In the genomic region with DNA sequence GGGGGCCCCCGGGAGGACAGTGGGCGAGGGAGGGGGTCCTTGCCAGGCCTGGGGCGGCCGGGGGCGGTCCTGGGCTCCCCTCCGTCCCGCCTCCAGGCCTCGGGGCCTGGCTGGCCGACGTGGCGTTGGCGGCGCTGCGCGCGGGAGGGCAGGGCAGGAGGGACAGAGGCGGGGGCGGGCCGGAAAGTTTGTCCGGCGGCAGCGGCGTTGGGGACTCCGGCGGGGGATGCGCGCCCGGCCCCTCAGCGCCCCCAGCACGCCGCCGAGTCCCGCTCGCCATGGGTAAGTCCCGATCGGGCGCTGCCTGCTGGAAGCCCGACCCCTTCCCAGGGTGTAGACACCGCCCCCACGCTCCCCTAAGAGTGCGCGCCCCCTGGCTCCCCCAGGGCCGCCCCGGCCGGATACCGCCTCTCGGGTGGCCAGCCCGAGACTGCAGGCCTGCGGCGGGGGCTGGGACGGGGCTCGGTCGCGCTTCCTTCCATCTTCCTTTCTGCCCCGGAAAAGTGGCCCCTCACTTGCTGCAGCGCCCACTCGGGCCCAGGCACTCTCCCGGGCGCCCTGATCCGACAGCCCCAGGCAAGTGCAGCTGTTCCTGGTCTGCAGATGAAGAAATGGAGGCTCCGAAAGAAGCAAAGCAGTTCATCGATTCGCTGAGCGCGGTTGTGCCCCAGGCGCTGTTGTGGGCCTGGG, we compare ENCODE assay signal across 8 cellular contexts. TPM values are rescaled to one million over a fixed set of nuclear protein-coding genes. Genes with fewer than 3 reads are reported as not detected.
DNase-seq lines count a peak whose midpoint lies in the region; ATAC-seq and TF ChIP-seq lines count a peak whose summit lies in the region.

A gene (plus strand): TSS at position 191 of the 690 bp plus-strand sequence. CDS start 88 bp downstream, at position 279.

- H3K9me3 ChIP-seq in SJCRH30 (replicated peaks) = peaks cover 21% of the 10 kb centered on the region

- H3K27me3 ChIP-seq in SJCRH30 = 0 out of 2 replicates have a peak, but pooled peaks cover 4% of the 10 kb centered on the region

- TF ChIP-seq CTCF in GM10266 (IDR thresholded peaks at IDR 0.05; ENCODE audit: control insufficient read depth, insufficient read depth, low read depth, missing control alignments) (no peak), fibroblast of the aortic adventitia (IDR thresholded peaks at IDR 0.05; ENCODE audit: insufficient read depth, low read length) (peak; percentile 5)

- peak within 1 kb of the TSS; percentile 63 for H3K4me3 ChIP-seq in SJCRH30
- H3K4me3 ChIP-seq in fibroblast of the aortic adventitia (ENCODE audit: low read depth, low read length) = peak within 1 kb of the TSS; percentile 81

- H3K4me1 Mint-ChIP-seq in natural killer cell treated with Interleukin-12 subunit alpha and Interleukin-12 subunit beta and Interleukin-15 and Interleukin-18, amount 100 ng/mL, for 72 hours (ENCODE audit: low read depth in 2 of 2) = peaks cover 12 to 18% of the 10 kb centered on the region in 2 donors

- H3K27ac Mint-ChIP-seq in natural killer cell treated with Interleukin-12 subunit alpha and Interleukin-12 subunit beta and Interleukin-15 and Interleukin-18, amount 100 ng/mL, for 72 hours = peak within 1 kb of the TSS; percentile 38 to 75

- peak; percentile 49 for DNase-seq in GM10266 (ENCODE audit: extremely low spot score)
- DNase-seq in SJCRH30 = peak; percentile 70
- peak; percentile 38 for DNase-seq in fibroblast of the aortic adventitia (ENCODE audit: low read depth)
- DNase-seq in natural killer cell treated with Interleukin-12 subunit alpha and Interleukin-12 subunit beta and Interleukin-15 and Interleukin-18, amount 100 ng/mL, for 72 hours (ENCODE audit: low spot score) = peak; percentile 69
- no peak for DNase-seq in cerebellar nuclear complex (lab: John Stamatoyannopoulos, UW)
- DNase-seq in GM19240 (ENCODE audit: insufficient read length, low spot score) = no peak
- DNase-seq in occipital lobe (lab: John Stamatoyannopoulos, UW) = no peak

- peak within 1 kb of the TSS; percentile 86 for H3K4me3 Mint-ChIP-seq in natural killer cell treated with Interleukin-12 subunit alpha and Interleukin-12 subunit beta and Interleukin-15 and Interleukin-18, amount 100 ng/mL, for 72 hours

- H3K36me3 Mint-ChIP-seq in natural killer cell treated with Interleukin-12 subunit alpha and Interleukin-12 subunit beta and Interleukin-15 and Interleukin-18, amount 100 ng/mL, for 72 hours = no peaks in the 10 kb centered on the region

- H3K27ac ChIP-seq in SJCRH30 = peak within 1 kb of the TSS; percentile 56

- peaks cover 24% of the 10 kb centered on the region for H3K4me1 ChIP-seq in SJCRH30

- H3K9me3 Mint-ChIP-seq in natural killer cell treated with Interleukin-12 subunit alpha and Interleukin-12 subunit beta and Interleukin-15 and Interleukin-18, amount 100 ng/mL, for 72 hours = no peaks in the 10 kb centered on the region

- peaks cover 26 to 43% of the 10 kb centered on the region in 2 donors for H3K27me3 Mint-ChIP-seq in natural killer cell treated with Interleukin-12 subunit alpha and Interleukin-12 subunit beta and Interleukin-15 and Interleukin-18, amount 100 ng/mL, for 72 hours

- H3K36me3 ChIP-seq in SJCRH30 = no peaks in the 10 kb centered on the region

- peak; percentile 75 to 86 for ATAC-seq in natural killer cell treated with Interleukin-12 subunit alpha and Interleukin-12 subunit beta and Interleukin-15 and Interleukin-18, amount 100 ng/mL, for 72 hours
- no peak for ATAC-seq in GM19467 (IDR thresholded peaks at IDR 0.05; ENCODE audit: unreplicated experiment)

RNA-seq across cellular contexts. Expression of the gene that starts here (rescaled TPM):
- 4.6 and 5.1 TPM in 2 replicates for total RNA-seq in SJCRH30 (2014; rRNA removed; shearing (Covaris generic))
- total RNA-seq in fibroblast of the aortic adventitia (ENCODE audit: low replicate concordance) (37.4 and 43.4 TPM in 2 replicates), occipital lobe (7.5 TPM)
- 1 to 10 TPM in 1 of 2 donors, under 1 TPM in 1; 0.64 to 1.5 TPM for total RNA-seq in natural killer cell treated with Interleukin-12 subunit alpha and Interleukin-12 subunit beta and Interleukin-15 and Interleukin-18, amount 100 ng/mL, for 72 hours

Comparison
In these comparisons a context has a peak if more than half of its experiments do, and no peak if none do; other contexts are left out.
1. DNase-seq: peak in GM10266 (single experiment), SJCRH30 (2 of 2), fibroblast of the aortic adventitia (single experiment) and natural killer cell treated with Interleukin-12 subunit alpha and Interleukin-12 subunit beta and Interleukin-15 and Interleukin-18, amount 100 ng/mL, for 72 hours (single experiment); none in cerebellar nuclear complex (0 of 2), GM19240 (single experiment) and occipital lobe (single experiment).